ENCODE assay signal across 8 cellular contexts in the genomic region with DNA sequence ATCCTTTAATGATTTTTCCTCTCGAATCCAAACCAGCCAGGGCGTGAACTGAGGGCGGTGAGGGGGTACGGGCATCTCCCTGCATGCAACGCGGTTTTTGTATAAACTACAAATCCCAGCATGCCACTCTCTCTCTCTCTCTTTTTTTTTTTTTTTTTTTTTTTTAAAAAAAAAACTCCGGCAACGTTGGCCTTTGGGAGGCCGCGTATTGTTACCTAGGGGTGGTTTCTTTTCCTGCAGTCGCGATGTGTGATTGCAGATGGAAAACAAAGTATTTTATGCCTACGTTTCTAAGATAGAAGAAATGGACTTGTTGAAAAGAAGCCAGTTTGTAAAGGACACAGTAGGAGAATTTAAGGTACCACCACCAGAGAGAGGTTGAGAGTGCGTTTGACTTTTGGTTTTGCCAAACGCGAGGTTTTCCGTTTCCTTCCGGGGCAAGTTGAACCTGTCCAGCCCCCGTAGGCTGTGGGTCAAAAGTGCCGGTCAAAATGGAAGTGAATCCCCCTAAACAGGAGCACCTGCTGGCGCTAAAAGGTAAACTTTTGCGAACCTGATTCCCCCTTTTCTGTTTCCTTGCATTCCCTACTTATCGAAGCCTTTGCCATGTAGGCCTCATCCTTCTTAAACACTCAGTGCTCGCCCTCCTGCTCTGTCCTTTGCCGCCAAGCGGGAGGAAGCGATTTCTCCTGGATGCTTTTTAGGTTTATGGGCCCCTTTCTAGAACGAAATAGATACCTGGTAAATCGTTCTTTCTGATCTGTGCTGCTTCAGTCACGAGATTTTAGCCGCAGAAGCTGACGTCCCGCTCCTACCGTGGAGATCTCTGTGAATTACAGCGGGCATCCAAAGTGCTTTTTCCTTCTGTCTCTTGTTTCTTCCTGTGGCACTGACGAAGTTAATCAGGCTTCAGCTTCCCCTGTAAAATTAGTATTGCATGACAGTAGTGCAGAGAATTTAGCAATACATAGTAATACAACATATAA. TPM values are rescaled to one million over a fixed set of nuclear protein-coding genes. Genes with fewer than 3 reads are reported as not detected.
A peak's percentile ranks its signal among the peaks of the same experiment; 100 is the strongest.
DNase-seq lines count a peak whose midpoint lies in the region; ATAC-seq and TF ChIP-seq lines count a peak whose summit lies in the region.

A gene with protein sequence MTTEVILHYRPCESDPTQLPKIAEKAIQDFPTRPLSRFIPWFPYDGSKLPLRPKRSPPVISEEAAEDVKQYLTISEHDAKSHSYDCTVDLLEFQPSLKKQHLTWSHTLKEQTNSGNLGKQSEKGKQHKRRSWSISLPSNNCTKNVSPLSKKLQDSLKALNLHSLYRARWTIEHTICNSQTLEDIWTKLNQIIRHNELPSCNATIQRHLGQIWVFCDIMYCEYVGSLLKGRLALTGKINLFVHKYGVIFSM (plus strand): TSS at position 458 of the 986 bp plus-strand sequence. CDS start 4,561 bp downstream, outside the sequence.
A gene with protein sequence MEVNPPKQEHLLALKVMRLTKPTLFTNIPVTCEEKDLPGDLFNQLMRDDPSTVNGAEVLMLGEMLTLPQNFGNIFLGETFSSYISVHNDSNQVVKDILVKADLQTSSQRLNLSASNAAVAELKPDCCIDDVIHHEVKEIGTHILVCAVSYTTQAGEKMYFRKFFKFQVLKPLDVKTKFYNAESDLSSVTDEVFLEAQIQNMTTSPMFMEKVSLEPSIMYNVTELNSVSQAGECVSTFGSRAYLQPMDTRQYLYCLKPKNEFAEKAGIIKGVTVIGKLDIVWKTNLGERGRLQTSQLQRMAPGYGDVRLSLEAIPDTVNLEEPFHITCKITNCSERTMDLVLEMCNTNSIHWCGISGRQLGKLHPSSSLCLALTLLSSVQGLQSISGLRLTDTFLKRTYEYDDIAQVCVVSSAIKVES (plus strand): TSS at position 458 of the 986 bp plus-strand sequence. CDS start 34 bp downstream, at position 492.

- TF ChIP-seq POLR2A in IMR-90 (IDR thresholded peaks at IDR 0.05; ENCODE audit: low read depth, low read length): peak; percentile 50; the same call in 1 of the 2 replicates

- peak within 1 kb of the TSS; percentile 87 for H3K4ac ChIP-seq in IMR-90 (ENCODE audit: low read depth, low read length)

- 0% methylated on average over 14 of the region's 36 CpGs; no CpG with 5 or more reads in 1 of the 2 experiments for WGBS in IMR-90 (ENCODE audit: extremely low coverage in 2 of 2, insufficient read length in 1 of 2), 2 experiments

- peaks cover 84% of the 10 kb centered on the region for H3K79me2 ChIP-seq in OCI-LY7 (ENCODE audit: insufficient read depth, low read depth, low read length)

- H2BK5ac ChIP-seq in IMR-90 (ENCODE audit: low read depth, low read length, poor library complexity, severe bottlenecking): peak within 1 kb of the TSS; percentile 97

- H2BK20ac ChIP-seq in IMR-90 (ENCODE audit: low read depth, low read length): peak within 1 kb of the TSS; percentile 55; the same call in 1 of the 2 replicates

- peak; percentile 66 for DNase-seq in DMS153 (lab: John Stamatoyannopoulos, UW)
- peak; percentile 85 for DNase-seq in IMR-90
- peak; percentile 92 for DNase-seq in OCI-LY7 (ENCODE audit: low spot score)
- DNase-seq in activated T-cell treated with anti-CD3 and anti-CD28 coated beads for 48 hours (ENCODE audit: low read depth): peak; percentile 64
- DNase-seq in stimulated activated CD8-positive, alpha-beta memory T cell treated with anti-CD3 and anti-CD28 coated beads, Interleukin-4, amount 100 ng/mL, for 48 hours: peak; percentile 83

- peak within 1 kb of the TSS; percentile 88 to 99 for H4K8ac ChIP-seq in IMR-90 (ENCODE audit: low read depth in 2 of 2, low read length in 2 of 2)

- peak within 1 kb of the TSS; percentile 77 for H3K4me3 ChIP-seq in IMR-90 (ENCODE audit: insufficient read depth, low read depth, low read length)
- peak within 1 kb of the TSS; percentile 96 for H3K4me3 ChIP-seq in OCI-LY7 (ENCODE audit: low read depth, low read length, poor library complexity, severe bottlenecking)
- peak within 1 kb of the TSS; percentile 97 for H3K4me3 ChIP-seq in mucosa of stomach (ENCODE audit: low read length)

- H3K9me3 ChIP-seq in IMR-90 (ENCODE audit: control insufficient read depth, insufficient read depth, low read length) (no peaks in the 10 kb centered on the region), OCI-LY7 (ENCODE audit: low read length) (no peaks in the 10 kb centered on the region), mucosa of stomach (ENCODE audit: control insufficient read depth, low read length) (no peaks in the 10 kb centered on the region)

- in situ Hi-C loops in IMR-90 (cut with MboI; ENCODE audit: low sequenced_read_pairs): no loop called here

- H3K9me1 ChIP-seq in IMR-90 (ENCODE audit: insufficient read depth, low read length): peaks cover 3% of the 10 kb centered on the region; the same call in 1 of the 2 replicates

- H3K27ac ChIP-seq in IMR-90 (ENCODE audit: insufficient read depth, low read length) (peak within 1 kb of the TSS; percentile 85), OCI-LY7 (ENCODE audit: low read depth, low read length, poor library complexity, severe bottlenecking) (peak within 1 kb of the TSS; percentile 84)

- H4K20me1 ChIP-seq in IMR-90 (ENCODE audit: insufficient read depth, low read length) (0 out of 2 replicates have a peak, but pooled peaks cover 7% of the 10 kb centered on the region), OCI-LY7 (ENCODE audit: insufficient read depth, low read length) (peaks cover 7% of the 10 kb centered on the region; the same call in 1 of the 2 replicates)

- peaks cover 11 to 51% of the 10 kb centered on the region in 2 experiments for H3K79me1 ChIP-seq in IMR-90 (ENCODE audit: low read depth in 1 of 2, low read length in 2 of 2)

- H3K14ac ChIP-seq in IMR-90 (replicated peaks; ENCODE audit: low read depth, low read length): peak within 1 kb of the TSS; percentile 96

- peak within 1 kb of the TSS; percentile 94 for H3K23ac ChIP-seq in IMR-90 (ENCODE audit: low read depth, low read length)

- H3K4me2 ChIP-seq in IMR-90 (ENCODE audit: low read depth, low read length) (peak within 1 kb of the TSS; percentile 98), OCI-LY7 (ENCODE audit: low read length) (peak within 1 kb of the TSS; percentile 80)

- no peaks in the 10 kb centered on the region for H3K9me2 ChIP-seq in OCI-LY7 (ENCODE audit: insufficient read depth, low read length)

- peak within 1 kb of the TSS; percentile 79 for H3K18ac ChIP-seq in IMR-90 (ENCODE audit: low read depth, low read length)

- ATAC-seq in GM21528 (IDR thresholded peaks at IDR 0.05; ENCODE audit: low FRiP score, unreplicated experiment) (peak; percentile 83), IMR-90 (ENCODE audit: low read depth) (peak; percentile 79), esophagus mucosa (peak; percentile 91)

- CTCF ChIA-PET in IMR-90 (lab: Yijun Ruan, JAX): no interaction called here
- CTCF ChIA-PET in OCI-LY7 (lab: Charles Lee; ENCODE audit: unreplicated experiment): no interaction called here

- intact Hi-C loops in IMR-90 (cut with micrococcal nuclease) (loop anchor here (2.0 to 10.0 kb wide), 3 partner anchors 96 to 520 kb away; a partner anchor contains a TSS), OCI-LY7 (cut with micrococcal nuclease; ENCODE audit: unreplicated experiment) (loop anchor here (5.0 kb wide), 2 partner anchors 63 to 97 kb away; a partner anchor contains a TSS)

- H3K4me1 ChIP-seq in IMR-90 (ENCODE audit: control insufficient read depth, insufficient read depth, low read length) (no peaks in the 10 kb centered on the region), OCI-LY7 (ENCODE audit: insufficient read depth, low read length, poor library complexity, severe bottlenecking) (peaks cover 30% of the 10 kb centered on the region), mucosa of stomach (ENCODE audit: control insufficient read depth, insufficient read depth, low read length) (peaks cover 12% of the 10 kb centered on the region)

- TF ChIP-seq CTCF in IMR-90 (conservative IDR thresholded peaks at IDR 0.05; ENCODE audit: low read depth, low read length) (no peak), OCI-LY7 (conservative IDR thresholded peaks at IDR 0.05; ENCODE audit: low read length) (peak; percentile 11; the same call in 1 of the 2 replicates)

- TSS peak; percentile 64 for BruUV-seq in IMR-90 (replicated peaks; lab: Mats Ljungman, UMichigan)
- TSS peak; percentile 88 for BruUV-seq in OCI-LY7 (replicated peaks; lab: Mats Ljungman, UMichigan)

- TF ChIP-seq RAD21 in IMR-90 (IDR thresholded peaks at IDR 0.05; ENCODE audit: low read length): no peak

- H2AFZ ChIP-seq in IMR-90 (replicated peaks; ENCODE audit: low read length, poor library complexity) (peak within 1 kb of the TSS; percentile 100), OCI-LY7 (ENCODE audit: low read length) (peak within 1 kb of the TSS; percentile 97)

- H3K56ac ChIP-seq in IMR-90 (ENCODE audit: extremely low read depth, insufficient read depth, low read length): peak within 1 kb of the TSS; percentile 96

- peak within 1 kb of the TSS; percentile 61 for H2BK120ac ChIP-seq in IMR-90 (ENCODE audit: low read depth, low read length)

- H3K9ac ChIP-seq in IMR-90 (ENCODE audit: low read depth, low read length) (peak within 1 kb of the TSS; percentile 95), mucosa of stomach (ENCODE audit: low read length) (peak within 1 kb of the TSS; percentile 90)

- peak within 1 kb of the TSS; percentile 87 for H4K91ac ChIP-seq in IMR-90 (ENCODE audit: insufficient read depth, low read depth, low read length)

- peak within 1 kb of the TSS; percentile 93 for H4K5ac ChIP-seq in IMR-90 (ENCODE audit: low read depth, low read length)

- H2BK15ac ChIP-seq in IMR-90 (ENCODE audit: low read depth, low read length): peak within 1 kb of the TSS; percentile 53

- H3K36me3 ChIP-seq in IMR-90 (ENCODE audit: control insufficient read depth, insufficient read depth, low read length): no peaks in the 10 kb centered on the region; the same call in 1 of the 2 replicates
- peaks cover 20% of the 10 kb centered on the region for H3K36me3 ChIP-seq in OCI-LY7 (ENCODE audit: insufficient read depth, low read length)
- H3K36me3 ChIP-seq in mucosa of stomach (ENCODE audit: control insufficient read depth, insufficient read depth, low read length): no peaks in the 10 kb centered on the region

- H2AK9ac ChIP-seq in IMR-90 (replicated peaks; ENCODE audit: low read depth, low read length, poor library complexity): peak within 1 kb of the TSS; percentile 93

- POLR2A ChIA-PET in IMR-90 (lab: Charles Lee; ENCODE audit: unreplicated experiment) (no interaction called here), OCI-LY7 (lab: Charles Lee) (interaction anchor here (0.7 to 4.2 kb wide), 4 partner anchors 11 to 856 kb away, joined by 3 to 18 read pairs (median 6); a partner anchor contains a TSS)

- H2AK5ac ChIP-seq in IMR-90 (ENCODE audit: low read depth, low read length): peak within 1 kb of the TSS; percentile 65

- no peaks in the 10 kb centered on the region for H3K27me3 ChIP-seq in IMR-90 (ENCODE audit: control insufficient read depth, insufficient read depth, low read length)
- H3K27me3 ChIP-seq in mucosa of stomach (ENCODE audit: control insufficient read depth, insufficient read depth, low read length): no peaks in the 10 kb centered on the region

- dilution Hi-C loops in IMR-90 (cut with HindIII; ENCODE audit: low sequenced_read_pairs, unreplicated experiment): no loop called here

RNA-seq across cellular contexts. Expression of the first gene that starts in this region (rescaled TPM):
- total RNA-seq in IMR-90 (2012; rRNA removed): 2.5 and 3.9 TPM in 2 replicates
- 1.6 and 1.7 TPM in 2 replicates for polyA plus RNA-seq in IMR-90 (2012; rRNA removed)
- 0.18 and 0.41 TPM in 2 replicates for polyA plus RNA-seq in IMR-90 (2012; cell fraction: cytosol; rRNA removed)
- 0.08 and 1.3 TPM in 2 replicates for polyA plus RNA-seq in IMR-90 (2012; cell fraction: nucleus; rRNA removed; ENCODE audit: low replicate concordance)
- total RNA-seq in OCI-LY7 (2014; rRNA removed; shearing (Covaris generic)): 4.0 and 5.2 TPM in 2 replicates
- total RNA-seq in OCI-LY7 (2022): 3.8 and 4.3 TPM in 2 replicates
- total RNA-seq in esophagus mucosa: 1.5 TPM

RNA-seq across cellular contexts. Expression of the second gene that starts in this region (rescaled TPM):
- total RNA-seq in IMR-90 (2012; rRNA removed) (17.2 and 26.7 TPM in 2 replicates), OCI-LY7 (2022) (24.1 and 25.4 TPM in 2 replicates), esophagus mucosa (18.9 TPM)
- 9.6 and 10.1 TPM in 2 replicates for polyA plus RNA-seq in IMR-90 (2012; rRNA removed)
- polyA plus RNA-seq in IMR-90 (2012; cell fraction: cytosol; rRNA removed): 1.1 and 1.7 TPM in 2 replicates
- 2.7 and 25.9 TPM in 2 replicates for polyA plus RNA-seq in IMR-90 (2012; cell fraction: nucleus; rRNA removed; ENCODE audit: low replicate concordance)
- total RNA-seq in OCI-LY7 (2014; rRNA removed; shearing (Covaris generic)): 13.2 and 13.9 TPM in 2 replicates

Comparison
In these comparisons a context has a peak if more than half of its experiments do, and no peak if none do; other contexts are left out.
1. Peak in every context shown above with its lines: DNase-seq, ATAC-seq, H3K4me3 ChIP-seq and H3K27ac ChIP-seq.